ENCODE assay signal across 1 cellular context in genomic region chr16:88804552-88805339, GRCh38.
A peak's percentile ranks its signal among the peaks of the same experiment; 100 is the strongest.
TF ChIP-seq lines count a peak whose summit lies in the region.

No MANE protein-coding gene starts in this region.

TF ChIP-seq in HepG2, 621 proteins besides CTCF, POLR2A, EP300 and RAD21 (continues in another document):
- TF ChIP-seq FOXJ3 (CRISPR knock-in tag; IDR thresholded peaks at IDR 0.05; ENCODE audit: borderline replicate concordance) = 0 out of 2 replicates have a peak, but pooled peaks have one; percentile 4
- TF ChIP-seq SAP130 (CRISPR knock-in tag; IDR thresholded peaks at IDR 0.05; ENCODE audit: low read depth) = peak; percentile 93
- TF ChIP-seq PREB (CRISPR knock-in tag; IDR thresholded peaks at IDR 0.05) = no peak
- no peak for TF ChIP-seq ZNF644 (CRISPR knock-in tag; IDR thresholded peaks at IDR 0.05; ENCODE audit: low read depth)
- TF ChIP-seq, protein P1, sequence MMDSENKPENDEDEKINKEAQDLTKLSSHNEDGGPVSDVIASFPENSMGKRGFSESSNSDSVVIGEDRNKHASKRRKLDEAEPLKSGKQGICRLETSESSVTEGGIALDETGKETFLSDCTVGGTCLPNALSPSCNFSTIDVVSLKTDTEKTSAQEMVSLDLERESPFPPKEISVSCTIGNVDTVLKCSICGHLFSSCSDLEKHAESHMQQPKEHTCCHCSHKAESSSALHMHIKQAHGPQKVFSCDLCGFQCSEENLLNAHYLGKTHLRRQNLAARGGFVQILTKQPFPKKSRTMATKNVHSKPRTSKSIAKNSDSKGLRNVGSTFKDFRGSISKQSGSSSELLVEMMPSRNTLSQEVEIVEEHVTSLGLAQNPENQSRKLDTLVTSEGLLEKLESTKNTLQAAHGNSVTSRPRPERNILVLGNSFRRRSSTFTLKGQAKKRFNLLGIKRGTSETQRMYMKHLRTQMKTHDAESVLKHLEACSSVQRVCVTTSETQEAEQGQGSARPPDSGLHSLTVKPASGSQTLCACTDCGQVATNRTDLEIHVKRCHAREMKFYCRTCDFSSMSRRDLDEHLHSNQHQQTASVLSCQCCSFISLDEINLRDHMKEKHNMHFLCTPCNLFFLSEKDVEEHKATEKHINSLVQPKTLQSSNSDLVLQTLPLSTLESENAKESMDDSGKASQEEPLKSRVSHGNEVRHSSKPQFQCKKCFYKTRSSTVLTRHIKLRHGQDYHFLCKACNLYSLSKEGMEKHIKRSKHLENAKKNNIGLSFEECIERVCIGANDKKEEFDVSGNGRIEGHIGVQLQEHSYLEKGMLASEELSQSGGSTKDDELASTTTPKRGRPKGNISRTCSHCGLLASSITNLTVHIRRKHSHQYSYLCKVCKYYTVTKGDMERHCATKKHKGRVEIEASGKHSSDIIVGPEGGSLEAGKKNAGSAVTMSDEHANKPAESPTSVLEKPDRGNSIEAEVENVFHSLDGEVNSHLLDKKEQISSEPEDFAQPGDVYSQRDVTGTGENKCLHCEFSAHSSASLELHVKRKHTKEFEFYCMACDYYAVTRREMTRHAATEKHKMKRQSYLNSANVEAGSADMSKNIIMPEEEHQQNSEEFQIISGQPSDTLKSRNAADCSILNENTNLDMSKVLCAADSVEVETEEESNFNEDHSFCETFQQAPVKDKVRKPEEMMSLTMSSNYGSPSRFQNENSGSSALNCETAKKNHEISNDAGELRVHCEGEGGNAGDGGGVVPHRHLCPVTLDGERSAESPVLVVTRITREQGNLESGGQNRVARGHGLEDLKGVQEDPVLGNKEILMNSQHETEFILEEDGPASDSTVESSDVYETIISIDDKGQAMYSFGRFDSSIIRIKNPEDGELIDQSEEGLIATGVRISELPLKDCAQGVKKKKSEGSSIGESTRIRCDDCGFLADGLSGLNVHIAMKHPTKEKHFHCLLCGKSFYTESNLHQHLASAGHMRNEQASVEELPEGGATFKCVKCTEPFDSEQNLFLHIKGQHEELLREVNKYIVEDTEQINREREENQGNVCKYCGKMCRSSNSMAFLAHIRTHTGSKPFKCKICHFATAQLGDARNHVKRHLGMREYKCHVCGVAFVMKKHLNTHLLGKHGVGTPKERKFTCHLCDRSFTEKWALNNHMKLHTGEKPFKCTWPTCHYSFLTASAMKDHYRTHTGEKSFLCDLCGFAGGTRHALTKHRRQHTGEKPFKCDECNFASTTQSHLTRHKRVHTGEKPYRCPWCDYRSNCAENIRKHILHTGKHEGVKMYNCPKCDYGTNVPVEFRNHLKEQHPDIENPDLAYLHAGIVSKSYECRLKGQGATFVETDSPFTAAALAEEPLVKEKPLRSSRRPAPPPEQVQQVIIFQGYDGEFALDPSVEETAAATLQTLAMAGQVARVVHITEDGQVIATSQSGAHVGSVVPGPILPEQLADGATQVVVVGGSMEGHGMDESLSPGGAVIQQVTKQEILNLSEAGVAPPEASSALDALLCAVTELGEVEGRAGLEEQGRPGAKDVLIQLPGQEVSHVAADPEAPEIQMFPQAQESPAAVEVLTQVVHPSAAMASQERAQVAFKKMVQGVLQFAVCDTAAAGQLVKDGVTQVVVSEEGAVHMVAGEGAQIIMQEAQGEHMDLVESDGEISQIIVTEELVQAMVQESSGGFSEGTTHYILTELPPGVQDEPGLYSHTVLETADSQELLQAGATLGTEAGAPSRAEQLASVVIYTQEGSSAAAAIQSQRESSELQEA (CRISPR knock-in tag; IDR thresholded peaks at IDR 0.05; ENCODE audit: not compliant biosample characterization) = peak; percentile 16
- peak; percentile 74; the same call in 1 of the 2 replicates for TF ChIP-seq ZNF572 (CRISPR knock-in tag; IDR thresholded peaks at IDR 0.05)
- no peak for TF ChIP-seq KDM5A (IDR thresholded peaks at IDR 0.05; ENCODE audit: borderline replicate concordance, low read length)
- TF ChIP-seq ZNF335 (CRISPR knock-in tag; IDR thresholded peaks at IDR 0.05) = peak; percentile 94; the same call in 1 of the 2 replicates
- TF ChIP-seq ZNF576 (CRISPR knock-in tag; IDR thresholded peaks at IDR 0.05) = no peak
- TF ChIP-seq, protein P2, sequence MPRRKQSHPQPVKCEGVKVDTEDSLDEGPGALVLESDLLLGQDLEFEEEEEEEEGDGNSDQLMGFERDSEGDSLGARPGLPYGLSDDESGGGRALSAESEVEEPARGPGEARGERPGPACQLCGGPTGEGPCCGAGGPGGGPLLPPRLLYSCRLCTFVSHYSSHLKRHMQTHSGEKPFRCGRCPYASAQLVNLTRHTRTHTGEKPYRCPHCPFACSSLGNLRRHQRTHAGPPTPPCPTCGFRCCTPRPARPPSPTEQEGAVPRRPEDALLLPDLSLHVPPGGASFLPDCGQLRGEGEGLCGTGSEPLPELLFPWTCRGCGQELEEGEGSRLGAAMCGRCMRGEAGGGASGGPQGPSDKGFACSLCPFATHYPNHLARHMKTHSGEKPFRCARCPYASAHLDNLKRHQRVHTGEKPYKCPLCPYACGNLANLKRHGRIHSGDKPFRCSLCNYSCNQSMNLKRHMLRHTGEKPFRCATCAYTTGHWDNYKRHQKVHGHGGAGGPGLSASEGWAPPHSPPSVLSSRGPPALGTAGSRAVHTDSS (CRISPR knock-in tag; conservative IDR thresholded peaks at IDR 0.05) = no peak
- 0 out of 2 replicates have a peak, but pooled peaks have one; percentile 34 for TF ChIP-seq TFE3 (CRISPR knock-in tag; IDR thresholded peaks at IDR 0.05)
- peak; percentile 44; the same call in 1 of the 2 replicates for TF ChIP-seq MXD4 (CRISPR knock-in tag; IDR thresholded peaks at IDR 0.05)
- peak; percentile 29 for TF ChIP-seq TAF15 (IDR thresholded peaks at IDR 0.05; ENCODE audit: low read depth, low read length, poor library complexity, severe bottlenecking)
- TF ChIP-seq RXRA (CRISPR knock-in tag; IDR thresholded peaks at IDR 0.05) = peak; percentile 76
- no peak for TF ChIP-seq ZNF660 (CRISPR knock-in tag; IDR thresholded peaks at IDR 0.05; ENCODE audit: borderline replicate concordance, low read depth)
- peak; percentile 62; the same call in 1 of the 2 replicates for TF ChIP-seq KDM5B (CRISPR knock-in tag; IDR thresholded peaks at IDR 0.05; ENCODE audit: borderline replicate concordance)
- TF ChIP-seq HNF4A (CRISPR knock-in tag; IDR thresholded peaks at IDR 0.05) = peak; percentile 80
- peak; percentile 96 for TF ChIP-seq AGO1 (IDR thresholded peaks at IDR 0.05; ENCODE audit: low read depth, low read length, poor library complexity, severe bottlenecking)
- no peak for TF ChIP-seq NFATC3 (CRISPR knock-in tag; IDR thresholded peaks at IDR 0.05)
- TF ChIP-seq GATAD2A (CRISPR knock-in tag; IDR thresholded peaks at IDR 0.05) = peak; percentile 69
- TF ChIP-seq ZNF121 (CRISPR knock-in tag; IDR thresholded peaks at IDR 0.05) = peak; percentile 69
- peak; percentile 74; the same call in 1 of the 2 replicates for TF ChIP-seq KLF6 (CRISPR knock-in tag; IDR thresholded peaks at IDR 0.05)
- no peak for TF ChIP-seq ZNF138 (CRISPR knock-in tag; IDR thresholded peaks at IDR 0.05; ENCODE audit: low read depth)
- 0 out of 2 replicates have a peak, but pooled peaks have one; percentile 60 for TF ChIP-seq MZF1 (CRISPR knock-in tag; IDR thresholded peaks at IDR 0.05; ENCODE audit: borderline replicate concordance)
- TF ChIP-seq GMEB2 (CRISPR knock-in tag; IDR thresholded peaks at IDR 0.05; ENCODE audit: low read depth) = no peak
- peak; percentile 77; the same call in 1 of the 2 replicates for TF ChIP-seq ESRRA (CRISPR knock-in tag; IDR thresholded peaks at IDR 0.05; ENCODE audit: low read depth)
- no peak for TF ChIP-seq NR2F6 (IDR thresholded peaks at IDR 0.05)
- peak; percentile 33; the same call in 1 of the 2 replicates for TF ChIP-seq NR2F6 (CRISPR knock-in tag; IDR thresholded peaks at IDR 0.05)
- TF ChIP-seq, protein P3, sequence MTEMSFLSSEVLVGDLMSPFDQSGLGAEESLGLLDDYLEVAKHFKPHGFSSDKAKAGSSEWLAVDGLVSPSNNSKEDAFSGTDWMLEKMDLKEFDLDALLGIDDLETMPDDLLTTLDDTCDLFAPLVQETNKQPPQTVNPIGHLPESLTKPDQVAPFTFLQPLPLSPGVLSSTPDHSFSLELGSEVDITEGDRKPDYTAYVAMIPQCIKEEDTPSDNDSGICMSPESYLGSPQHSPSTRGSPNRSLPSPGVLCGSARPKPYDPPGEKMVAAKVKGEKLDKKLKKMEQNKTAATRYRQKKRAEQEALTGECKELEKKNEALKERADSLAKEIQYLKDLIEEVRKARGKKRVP (CRISPR knock-in tag; IDR thresholded peaks at IDR 0.05) = peak in 1 of 2 experiments; percentile 93; a peak in 2 of 4 replicates
- TF ChIP-seq HOXA3 (CRISPR knock-in tag; IDR thresholded peaks at IDR 0.05) = peak; percentile 80
- no peak for TF ChIP-seq STAT6 (CRISPR knock-in tag; IDR thresholded peaks at IDR 0.05; ENCODE audit: borderline replicate concordance)
- peak; percentile 46; the same call in 1 of the 2 replicates for TF ChIP-seq TFDP1 (CRISPR knock-in tag; IDR thresholded peaks at IDR 0.05; ENCODE audit: borderline replicate concordance)
- TF ChIP-seq LCORL (IDR thresholded peaks at IDR 0.05) = no peak
- 0 out of 2 replicates have a peak, but pooled peaks have one; percentile 35 for TF ChIP-seq LCORL (CRISPR knock-in tag; IDR thresholded peaks at IDR 0.05)
